In the genomic region with DNA sequence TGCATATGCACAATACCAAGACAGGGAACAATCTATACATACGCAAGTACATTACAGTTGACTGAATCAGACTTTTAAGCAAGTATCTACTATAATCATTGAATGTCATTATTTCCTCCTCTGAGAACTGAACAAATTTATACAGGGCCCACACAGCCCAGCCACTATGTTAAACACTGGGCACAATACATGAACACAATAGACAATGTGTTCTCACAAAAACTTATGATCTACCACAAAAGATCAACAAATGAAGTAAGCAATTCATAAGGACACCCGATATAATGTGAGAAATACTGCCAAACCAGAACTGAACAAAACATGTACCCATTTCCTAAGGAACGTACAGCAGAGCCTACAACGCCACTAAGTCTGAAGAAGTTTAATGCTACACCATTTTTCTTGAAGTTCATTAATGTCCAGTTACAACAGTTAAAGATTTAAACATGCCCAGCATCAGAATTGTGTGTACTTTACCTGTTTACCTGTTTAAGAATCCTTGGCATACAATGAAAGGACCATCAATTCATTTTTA, we compare ENCODE assay signal across 16 cellular contexts.
"Had no signal": no experiment of that assay in that cellular context is flagged by ENCODE, and none has a peak within 500 bp of the region (broad histone marks: within the 10 kb centered on the region; RNA-seq: fewer than 3 reads in every experiment).

No MANE protein-coding gene starts in this region.

- H3K4me3 Mint-ChIP-seq: activated CD4-positive, alpha-beta memory T cell treated with anti-CD3 and anti-CD28 coated beads for 36 hours; activated naive CD8-positive, alpha-beta T cell treated with anti-CD3 and anti-CD28 coated beads for 36 hours; activated T-cell treated with anti-CD3 and anti-CD28 coated beads, Interleukin-2, amount 50 U/mL, for 4 hours; natural killer cell; T-helper 2 cell treated with Interferon-gamma antibody and Interleukin-4, amounts not matched to agents 5 μg/mL and 100 μg/mL, for 36 hours had no signal

- H3K27me3 ChIP-seq: ascending aorta, suprapubic skin, upper lobe of right lung had no signal

- H3K4me1 ChIP-seq: ascending aorta, suprapubic skin, upper lobe of right lung had no signal

- H3K4me3 ChIP-seq: ascending aorta, coronary artery, suprapubic skin, upper lobe of right lung had no signal

- H3K9me3 Mint-ChIP-seq: activated CD4-positive, alpha-beta memory T cell treated with anti-CD3 and anti-CD28 coated beads for 36 hours; activated naive CD8-positive, alpha-beta T cell treated with anti-CD3 and anti-CD28 coated beads for 36 hours; activated T-cell treated with anti-CD3 and anti-CD28 coated beads, Interleukin-2, amount 50 U/mL, for 4 hours; natural killer cell; T-helper 2 cell treated with Interferon-gamma antibody and Interleukin-4, amounts not matched to agents 5 μg/mL and 100 μg/mL, for 36 hours had no signal

- H3K4me1 Mint-ChIP-seq: activated naive CD8-positive, alpha-beta T cell treated with anti-CD3 and anti-CD28 coated beads for 36 hours; natural killer cell had no signal

- H3K27ac ChIP-seq: ascending aorta, coronary artery, suprapubic skin, upper lobe of right lung had no signal

- H3K27ac Mint-ChIP-seq: activated CD4-positive, alpha-beta memory T cell treated with anti-CD3 and anti-CD28 coated beads for 36 hours; activated naive CD8-positive, alpha-beta T cell treated with anti-CD3 and anti-CD28 coated beads for 36 hours; natural killer cell; T-helper 2 cell treated with Interferon-gamma antibody and Interleukin-4, amounts not matched to agents 5 μg/mL and 100 μg/mL, for 36 hours had no signal

- H3K36me3 ChIP-seq: upper lobe of right lung had no signal

- H3K27me3 Mint-ChIP-seq: activated CD4-positive, alpha-beta memory T cell treated with anti-CD3 and anti-CD28 coated beads for 36 hours had no signal

- H3K36me3 Mint-ChIP-seq: activated CD4-positive, alpha-beta memory T cell treated with anti-CD3 and anti-CD28 coated beads for 36 hours; activated naive CD8-positive, alpha-beta T cell treated with anti-CD3 and anti-CD28 coated beads for 36 hours; natural killer cell had no signal

- DNase-seq: activated CD4-positive, alpha-beta memory T cell treated with anti-CD3 and anti-CD28 coated beads for 36 hours; activated CD4-positive, alpha-beta T cell treated with anti-CD3 and anti-CD28 coated beads for 1 hour; activated gamma-delta T cell; activated naive CD8-positive, alpha-beta T cell treated with anti-CD3 and anti-CD28 coated beads for 36 hours; activated T-cell treated with anti-CD3 and anti-CD28 coated beads, Interleukin-2, amount 50 U/mL, for 4 hours; effector memory CD4-positive, alpha-beta T cell; left cardiac atrium; natural killer cell; occipital lobe; stimulated activated CD4-positive, alpha-beta T cell treated with anti-CD3 and anti-CD28 coated beads, Interleukin-12 subunit alpha, Interleukin-12 subunit beta, amount 100 ng/mL, for 4 hours; stimulated activated naive CD4-positive, alpha-beta T cell; upper lobe of right lung had no signal

- H3K9me3 ChIP-seq: ascending aorta, suprapubic skin, upper lobe of right lung had no signal

- ATAC-seq: activated T-cell treated with anti-CD3 and anti-CD28 coated beads, Interleukin-2, amount 50 U/mL, for 4 hours; left cardiac atrium; natural killer cell; upper lobe of right lung had no signal
